1 cellular context compared by ENCODE assay signal in genomic region chr22:38398609-38399401, GRCh38.
A peak's percentile ranks its signal among the peaks of the same experiment; 100 is the strongest.
TF ChIP-seq lines count a peak whose summit lies in the region.

No MANE protein-coding gene starts in this region.

TF ChIP-seq in HepG2, 621 proteins besides CTCF, POLR2A, EP300 and RAD21 (continued from another document):
- TF ChIP-seq ARID4A (CRISPR knock-in tag; IDR thresholded peaks at IDR 0.05; ENCODE audit: borderline replicate concordance) (0 out of 2 replicates have a peak, but pooled peaks have one; percentile 48), RARG (CRISPR knock-in tag; IDR thresholded peaks at IDR 0.05; ENCODE audit: low read depth) (no peak), SKI (IDR thresholded peaks at IDR 0.05; ENCODE audit: partially characterized antibody) (no peak), ZFYVE20 (CRISPR knock-in tag; IDR thresholded peaks at IDR 0.05; ENCODE audit: borderline replicate concordance, low read depth) (no peak), ZNF687 (CRISPR knock-in tag; IDR thresholded peaks at IDR 0.05) (0 out of 2 replicates have a peak, but pooled peaks have one; percentile 43), ZNF451 (CRISPR knock-in tag; IDR thresholded peaks at IDR 0.05) (no peak)
